Comparison of ENCODE assay signal across 26 cellular contexts in genomic region chr14:72755766-72756165, GRCh38.
"Had no signal": no experiment of that assay in that cellular context is flagged by ENCODE, and none has a peak within 500 bp of the region (broad histone marks: within the 10 kb centered on the region; RNA-seq: fewer than 3 reads in every experiment).

No MANE protein-coding gene starts in this region.

- ATAC-seq: left lung; lower lobe of right lung; pancreas; stimulated activated memory B cell treated with anti-CD40 and anti-IgM and Interleukin-4, amounts not matched to agents 10 μg/mL and 1 μg/mL and 100 μg/mL, for 72 hours had no signal

- H3K4me3 ChIP-seq: coronary artery, left lung, lower lobe of right lung, pancreas, right atrium auricular region, smooth muscle cell, stomach, thyroid gland, upper lobe of left lung had no signal

- H3K27ac ChIP-seq: coronary artery, left lung, lower lobe of right lung, pancreas, right atrium auricular region, stomach, thyroid gland, upper lobe of left lung had no signal

- FAIRE-seq: bronchial epithelial cell, endothelial cell of umbilical vein, frontal cortex, pancreas had no signal

- H3K27me3 ChIP-seq: left lung, pancreas, right atrium auricular region, stomach, thyroid gland, upper lobe of left lung had no signal

- H3K4me1 ChIP-seq: left lung, lower lobe of right lung, pancreas, right atrium auricular region, stomach, thyroid gland, upper lobe of left lung had no signal

- H3K9me3 ChIP-seq: pancreas, thyroid gland had no signal

- DNase-seq: activated B cell treated with CpG ODN at 0.5 μM for 24 hours; activated CD4-positive, alpha-beta T cell treated with anti-CD3 and anti-CD28 coated beads, Interleukin-2, amount 50 U/mL, for 4 hours; activated effector memory CD4-positive, alpha-beta T cell treated with Interleukin-2 at 50 U/mL for 16 hours; activated naive CD4-positive, alpha-beta T cell treated with Interleukin-2 at 50 U/mL for 16 hours; activated T-cell treated with anti-CD3 and anti-CD28 coated beads for 4 hours; anterior cingulate cortex; cerebellar nuclear complex; kidney glomerular epithelial cell; left lung; lower lobe of right lung; naive B cell; pancreas; stimulated activated CD4-positive, alpha-beta T cell treated with anti-CD3 and anti-CD28 coated beads, Interleukin-1b, Interleukin-23, amount 100 ng/mL, for 48 hours; stimulated activated CD4-positive, alpha-beta T cell treated with anti-CD3 and anti-CD28 coated beads, Interleukin-4, amount 100 ng/mL, for 4 hours; stimulated activated CD8-positive, alpha-beta memory T cell treated with anti-CD3 and anti-CD28 coated beads, Interleukin-4, amount 100 ng/mL, for 48 hours; stomach; T-helper 1 cell; thyroid gland; upper lobe of left lung had no signal

- H3K36me3 ChIP-seq: left lung, lower lobe of right lung, pancreas, right atrium auricular region, stomach, thyroid gland, upper lobe of left lung had no signal

- H3K4me2 ChIP-seq: smooth muscle cell had no signal
